1 cellular context compared by ENCODE assay signal in genomic region chr7:156402255-156402654, GRCh38.
TF ChIP-seq lines count a peak whose summit lies in the region.

No MANE protein-coding gene starts in this region.

TF ChIP-seq in K562, 482 proteins besides CTCF, POLR2A, EP300 and RAD21 (continued from another document and continues in another):
- TF ChIP-seq USF1 (CRISPR knock-in tag; IDR thresholded peaks at IDR 0.05) (no peak), NCOA4 (IDR thresholded peaks at IDR 0.05; ENCODE audit: partially characterized antibody) (no peak), DNMT1 (IDR thresholded peaks at IDR 0.05) (no peak), ZBTB7A (IDR thresholded peaks at IDR 0.05; ENCODE audit: borderline replicate concordance, control insufficient read depth, low read depth, low read length) (no peak), CGGBP1 (CRISPR knock-in tag; IDR thresholded peaks at IDR 0.05) (no peak), SRSF7 (optimal IDR thresholded peaks at IDR 0.05; ENCODE audit: low read depth, low read length) (no peak), MTA2 (IDR thresholded peaks at IDR 0.05; ENCODE audit: low read depth) (no peak), NR2C2 (CRISPR knock-in tag; IDR thresholded peaks at IDR 0.05) (no peak), NR2C2 (tag; IDR thresholded peaks at IDR 0.05) (peak; percentile 86), CTCFL (IDR thresholded peaks at IDR 0.05; ENCODE audit: borderline replicate concordance, insufficient read depth, low read depth, low read length, poor library complexity, severe bottlenecking) (no peak), MGA (IDR thresholded peaks at IDR 0.05) (no peak), ZNF41 (CRISPR knock-in tag; conservative IDR thresholded peaks at IDR 0.05) (peak; percentile 80; the same call in 1 of the 2 replicates), NCOR1 (IDR thresholded peaks at IDR 0.05) (no peak), PBX2 (CRISPR knock-in tag; IDR thresholded peaks at IDR 0.05; ENCODE audit: low read depth) (no peak), PBX2 (tag; conservative IDR thresholded peaks at IDR 0.05; ENCODE audit: low read depth) (no peak; the same call in 1 of the 2 replicates), TCF7L2 (IDR thresholded peaks at IDR 0.05; ENCODE audit: low read depth, low read length) (no peak), ATF4 (CRISPR knock-in tag; IDR thresholded peaks at IDR 0.05) (peak; percentile 59; the same call in 1 of the 2 replicates)
- TF ChIP-seq, protein P1, sequence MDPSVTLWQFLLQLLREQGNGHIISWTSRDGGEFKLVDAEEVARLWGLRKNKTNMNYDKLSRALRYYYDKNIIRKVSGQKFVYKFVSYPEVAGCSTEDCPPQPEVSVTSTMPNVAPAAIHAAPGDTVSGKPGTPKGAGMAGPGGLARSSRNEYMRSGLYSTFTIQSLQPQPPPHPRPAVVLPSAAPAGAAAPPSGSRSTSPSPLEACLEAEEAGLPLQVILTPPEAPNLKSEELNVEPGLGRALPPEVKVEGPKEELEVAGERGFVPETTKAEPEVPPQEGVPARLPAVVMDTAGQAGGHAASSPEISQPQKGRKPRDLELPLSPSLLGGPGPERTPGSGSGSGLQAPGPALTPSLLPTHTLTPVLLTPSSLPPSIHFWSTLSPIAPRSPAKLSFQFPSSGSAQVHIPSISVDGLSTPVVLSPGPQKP (CRISPR knock-in tag; IDR thresholded peaks at IDR 0.05) = no peak
- TF ChIP-seq, protein P2, sequence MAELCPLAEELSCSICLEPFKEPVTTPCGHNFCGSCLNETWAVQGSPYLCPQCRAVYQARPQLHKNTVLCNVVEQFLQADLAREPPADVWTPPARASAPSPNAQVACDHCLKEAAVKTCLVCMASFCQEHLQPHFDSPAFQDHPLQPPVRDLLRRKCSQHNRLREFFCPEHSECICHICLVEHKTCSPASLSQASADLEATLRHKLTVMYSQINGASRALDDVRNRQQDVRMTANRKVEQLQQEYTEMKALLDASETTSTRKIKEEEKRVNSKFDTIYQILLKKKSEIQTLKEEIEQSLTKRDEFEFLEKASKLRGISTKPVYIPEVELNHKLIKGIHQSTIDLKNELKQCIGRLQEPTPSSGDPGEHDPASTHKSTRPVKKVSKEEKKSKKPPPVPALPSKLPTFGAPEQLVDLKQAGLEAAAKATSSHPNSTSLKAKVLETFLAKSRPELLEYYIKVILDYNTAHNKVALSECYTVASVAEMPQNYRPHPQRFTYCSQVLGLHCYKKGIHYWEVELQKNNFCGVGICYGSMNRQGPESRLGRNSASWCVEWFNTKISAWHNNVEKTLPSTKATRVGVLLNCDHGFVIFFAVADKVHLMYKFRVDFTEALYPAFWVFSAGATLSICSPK (IDR thresholded peaks at IDR 0.05; ENCODE audit: borderline replicate concordance) = no peak
- TF ChIP-seq, protein P3, sequence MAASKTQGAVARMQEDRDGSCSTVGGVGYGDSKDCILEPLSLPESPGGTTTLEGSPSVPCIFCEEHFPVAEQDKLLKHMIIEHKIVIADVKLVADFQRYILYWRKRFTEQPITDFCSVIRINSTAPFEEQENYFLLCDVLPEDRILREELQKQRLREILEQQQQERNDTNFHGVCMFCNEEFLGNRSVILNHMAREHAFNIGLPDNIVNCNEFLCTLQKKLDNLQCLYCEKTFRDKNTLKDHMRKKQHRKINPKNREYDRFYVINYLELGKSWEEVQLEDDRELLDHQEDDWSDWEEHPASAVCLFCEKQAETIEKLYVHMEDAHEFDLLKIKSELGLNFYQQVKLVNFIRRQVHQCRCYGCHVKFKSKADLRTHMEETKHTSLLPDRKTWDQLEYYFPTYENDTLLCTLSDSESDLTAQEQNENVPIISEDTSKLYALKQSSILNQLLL (CRISPR knock-in tag; IDR thresholded peaks at IDR 0.05; ENCODE audit: borderline replicate concordance) = no peak
- TF ChIP-seq, protein P4, sequence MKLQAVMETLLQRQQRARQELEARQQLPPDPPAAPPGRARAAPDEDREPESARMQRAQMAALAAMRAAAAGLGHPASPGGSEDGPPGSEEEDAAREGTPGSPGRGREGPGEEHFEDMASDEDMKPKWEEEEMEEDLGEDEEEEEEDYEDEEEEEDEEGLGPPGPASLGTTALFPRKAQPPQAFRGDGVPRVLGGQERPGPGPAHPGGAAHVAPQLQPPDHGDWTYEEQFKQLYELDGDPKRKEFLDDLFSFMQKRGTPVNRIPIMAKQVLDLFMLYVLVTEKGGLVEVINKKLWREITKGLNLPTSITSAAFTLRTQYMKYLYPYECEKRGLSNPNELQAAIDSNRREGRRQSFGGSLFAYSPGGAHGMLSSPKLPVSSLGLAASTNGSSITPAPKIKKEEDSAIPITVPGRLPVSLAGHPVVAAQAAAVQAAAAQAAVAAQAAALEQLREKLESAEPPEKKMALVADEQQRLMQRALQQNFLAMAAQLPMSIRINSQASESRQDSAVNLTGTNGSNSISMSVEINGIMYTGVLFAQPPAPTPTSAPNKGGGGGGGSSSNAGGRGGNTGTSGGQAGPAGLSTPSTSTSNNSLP (IDR thresholded peaks at IDR 0.05; ENCODE audit: borderline replicate concordance, low read depth, low read length) = no peak
- TF ChIP-seq, protein P5, sequence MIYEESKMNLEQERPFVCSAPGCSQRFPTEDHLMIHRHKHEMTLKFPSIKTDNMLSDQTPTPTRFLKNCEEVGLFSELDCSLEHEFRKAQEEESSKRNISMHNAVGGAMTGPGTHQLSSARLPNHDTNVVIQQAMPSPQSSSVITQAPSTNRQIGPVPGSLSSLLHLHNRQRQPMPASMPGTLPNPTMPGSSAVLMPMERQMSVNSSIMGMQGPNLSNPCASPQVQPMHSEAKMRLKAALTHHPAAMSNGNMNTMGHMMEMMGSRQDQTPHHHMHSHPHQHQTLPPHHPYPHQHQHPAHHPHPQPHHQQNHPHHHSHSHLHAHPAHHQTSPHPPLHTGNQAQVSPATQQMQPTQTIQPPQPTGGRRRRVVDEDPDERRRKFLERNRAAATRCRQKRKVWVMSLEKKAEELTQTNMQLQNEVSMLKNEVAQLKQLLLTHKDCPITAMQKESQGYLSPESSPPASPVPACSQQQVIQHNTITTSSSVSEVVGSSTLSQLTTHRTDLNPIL (CRISPR knock-in tag; IDR thresholded peaks at IDR 0.05) = no peak
